1 cellular context compared by ENCODE assay signal in genomic region chr20:17825949-17826843, GRCh38.
TF ChIP-seq lines count a peak whose summit lies in the region.

No MANE protein-coding gene starts in this region.

TF ChIP-seq in GM12878, 131 proteins besides CTCF, POLR2A, EP300 and RAD21 (continued from another document):
- TF ChIP-seq HSF1 (IDR thresholded peaks at IDR 0.05; ENCODE audit: low read depth, low read length), result no peak
